1 cellular context compared by ENCODE assay signal in genomic region chr10:77497748-77498147, GRCh38.
TF ChIP-seq lines count a peak whose summit lies in the region.

No MANE protein-coding gene starts in this region.

TF ChIP-seq in SK-N-SH treated with all-trans-retinoic acid at 6 μM for 48 hours, 23 proteins besides CTCF, POLR2A, EP300 and RAD21 (continued from another document):
- TF ChIP-seq CSRNP3 (CRISPR knock-in tag; IDR thresholded peaks at IDR 0.05), result no peak
- no peak for TF ChIP-seq ZFP30 (CRISPR knock-in tag; IDR thresholded peaks at IDR 0.05)
- no peak for TF ChIP-seq TCF4 (CRISPR knock-in tag; IDR thresholded peaks at IDR 0.05; ENCODE audit: borderline replicate concordance)
- no peak for TF ChIP-seq SNAI2 (CRISPR knock-in tag; IDR thresholded peaks at IDR 0.05)
- TF ChIP-seq ZC3H10 (CRISPR knock-in tag; IDR thresholded peaks at IDR 0.05), result no peak
- TF ChIP-seq RARB (CRISPR knock-in tag; IDR thresholded peaks at IDR 0.05), result no peak
- TF ChIP-seq, protein P1, sequence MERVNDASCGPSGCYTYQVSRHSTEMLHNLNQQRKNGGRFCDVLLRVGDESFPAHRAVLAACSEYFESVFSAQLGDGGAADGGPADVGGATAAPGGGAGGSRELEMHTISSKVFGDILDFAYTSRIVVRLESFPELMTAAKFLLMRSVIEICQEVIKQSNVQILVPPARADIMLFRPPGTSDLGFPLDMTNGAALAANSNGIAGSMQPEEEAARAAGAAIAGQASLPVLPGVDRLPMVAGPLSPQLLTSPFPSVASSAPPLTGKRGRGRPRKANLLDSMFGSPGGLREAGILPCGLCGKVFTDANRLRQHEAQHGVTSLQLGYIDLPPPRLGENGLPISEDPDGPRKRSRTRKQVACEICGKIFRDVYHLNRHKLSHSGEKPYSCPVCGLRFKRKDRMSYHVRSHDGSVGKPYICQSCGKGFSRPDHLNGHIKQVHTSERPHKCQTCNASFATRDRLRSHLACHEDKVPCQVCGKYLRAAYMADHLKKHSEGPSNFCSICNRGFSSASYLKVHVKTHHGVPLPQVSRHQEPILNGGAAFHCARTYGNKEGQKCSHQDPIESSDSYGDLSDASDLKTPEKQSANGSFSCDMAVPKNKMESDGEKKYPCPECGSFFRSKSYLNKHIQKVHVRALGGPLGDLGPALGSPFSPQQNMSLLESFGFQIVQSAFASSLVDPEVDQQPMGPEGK (CRISPR knock-in tag; IDR thresholded peaks at IDR 0.05; ENCODE audit: borderline replicate concordance), result no peak
- no peak for TF ChIP-seq OSR1 (CRISPR knock-in tag; IDR thresholded peaks at IDR 0.05)
- TF ChIP-seq ARNTL (CRISPR knock-in tag; IDR thresholded peaks at IDR 0.05; ENCODE audit: borderline replicate concordance, low read depth), result no peak
- TF ChIP-seq CREB5 (CRISPR knock-in tag; IDR thresholded peaks at IDR 0.05; ENCODE audit: low read depth), result no peak
